29 cellular contexts compared by ENCODE assay signal in the genomic region with DNA sequence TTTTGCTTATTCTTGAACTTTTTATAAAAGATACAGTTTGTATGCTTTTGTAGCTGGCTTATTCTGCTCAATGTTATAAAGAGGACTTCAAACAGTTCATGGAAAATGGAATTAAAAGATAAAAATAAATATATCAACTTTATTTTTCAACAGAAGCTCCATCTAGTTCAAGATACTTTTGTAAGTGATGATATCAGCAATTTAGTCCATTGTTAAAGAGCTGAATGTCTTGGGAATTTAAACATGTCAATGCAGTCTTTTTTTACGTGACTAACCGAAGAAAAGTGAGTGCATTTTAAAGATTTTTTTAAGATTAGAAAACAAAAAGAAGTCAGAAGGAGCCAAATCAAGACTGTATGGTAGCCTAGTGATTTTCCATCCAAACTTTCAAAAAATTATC.
"Had no signal": no experiment of that assay in that cellular context is flagged by ENCODE, and none has a peak within 500 bp of the region (broad histone marks: within the 10 kb centered on the region; RNA-seq: fewer than 3 reads in every experiment).

No MANE protein-coding gene starts in this region.

- H3K4me3 ChIP-seq: neural progenitor cell, ovary, pancreas, prostate gland, psoas muscle, right atrium auricular region, sigmoid colon, skin epidermis, smooth muscle cell, spleen had no signal

- FAIRE-seq: pancreas, small intestine had no signal

- H2AFZ ChIP-seq: neural progenitor cell, parathyroid adenoma had no signal

- H3K36me3 ChIP-seq: neural progenitor cell, neutrophil, ovary, pancreas, prostate gland, right atrium auricular region, sigmoid colon, spleen had no signal

- H3K9me3 ChIP-seq: neutrophil, ovary, pancreas, prostate gland, psoas muscle had no signal

- H3K4me2 ChIP-seq: neural progenitor cell, smooth muscle cell had no signal

- H3K27me3 ChIP-seq: neural progenitor cell, neutrophil, ovary, pancreas, right atrium auricular region, sigmoid colon, spleen had no signal

- H3K4me1 ChIP-seq: neural progenitor cell, pancreas, parathyroid adenoma, prostate gland, psoas muscle, right atrium auricular region, sigmoid colon, spleen had no signal

- H3K9ac ChIP-seq: neural progenitor cell, parathyroid adenoma had no signal

- ATAC-seq: naive thymus-derived CD4-positive, alpha-beta T cell; naive thymus-derived CD8-positive, alpha-beta T cell; natural killer cell; natural killer cell treated with Interleukin-12 subunit alpha and Interleukin-12 subunit beta and Interleukin-15 and Interleukin-18, amount 100 ng/mL, for 72 hours; pancreas; psoas muscle; right cardiac atrium; sciatic nerve had no signal

- H3K79me2 ChIP-seq: parathyroid adenoma had no signal

- DNase-seq: naive B cell; naive thymus-derived CD4-positive, alpha-beta T cell; naive thymus-derived CD8-positive, alpha-beta T cell; natural killer cell; nephron progenitor cell; nucleus accumbens; occipital lobe; ovary; pancreas; posterior cingulate gyrus; psoas muscle; retina; right cardiac atrium; sigmoid colon; small intestine; spleen; stimulated activated CD4-positive, alpha-beta T cell treated with anti-CD3 and anti-CD28 coated beads, Interleukin-12 subunit alpha, Interleukin-12 subunit beta, amount 100 ng/mL, for 4 hours; stimulated activated CD4-positive, alpha-beta T cell treated with anti-CD3 and anti-CD28 coated beads, Interleukin-15, amount 100 ng/mL, for 24 hours; stimulated activated CD4-positive, alpha-beta T cell treated with anti-CD3 and anti-CD28 coated beads, Interleukin-1b, Interleukin-23, amount 100 ng/mL, for 48 hours; stimulated activated CD4-positive, alpha-beta T cell treated with anti-CD3 and anti-CD28 coated beads, Interleukin-2, amount 100 ng/mL, for 24 hours had no signal

- H3K27ac ChIP-seq: neural progenitor cell, neutrophil, ovary, pancreas, parathyroid adenoma, prostate gland, psoas muscle, right atrium auricular region, sigmoid colon, skin epidermis, spleen had no signal
